8 cellular contexts compared by ENCODE assay signal in the genomic region with DNA sequence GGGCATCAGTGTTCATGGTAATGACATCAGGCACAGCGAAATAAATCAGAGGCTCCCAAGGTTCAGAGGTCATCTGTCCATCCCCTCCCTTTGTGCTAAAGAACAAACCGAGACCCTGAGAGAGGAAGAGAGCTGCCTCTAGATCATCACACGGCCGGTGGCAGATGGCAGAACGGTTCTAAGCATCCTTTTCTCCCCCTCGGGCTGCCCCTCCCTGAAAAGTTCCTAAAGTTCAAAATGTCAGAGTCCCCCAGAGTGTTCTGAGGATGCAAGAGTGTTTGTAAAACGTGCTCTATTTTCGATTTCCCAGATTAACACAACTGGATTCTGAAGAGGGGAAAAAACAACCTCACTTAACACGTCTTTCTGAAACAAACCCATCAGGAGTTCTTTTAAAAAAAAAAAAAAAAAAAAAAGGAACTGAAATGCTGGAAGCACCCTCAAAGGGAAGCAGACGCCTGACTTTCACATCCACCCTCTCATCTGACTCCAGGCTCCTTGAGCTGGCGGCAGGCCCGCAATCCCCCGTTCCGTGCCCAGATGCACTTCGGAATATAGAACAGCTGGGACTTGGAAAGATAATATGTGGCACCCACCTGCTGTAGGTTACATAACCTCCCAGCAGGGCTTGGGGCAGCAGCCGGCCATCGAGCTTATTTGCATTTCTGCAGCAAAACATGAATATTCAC.
A peak's percentile ranks its signal among the peaks of the same experiment; 100 is the strongest.
DNase-seq lines count a peak whose midpoint lies in the region; ATAC-seq and TF ChIP-seq lines count a peak whose summit lies in the region.

No MANE protein-coding gene starts in this region.

- TF ChIP-seq CTCF in RWPE1 (conservative IDR thresholded peaks at IDR 0.05; ENCODE audit: low read depth) (no peak), parathyroid adenoma (IDR thresholded peaks at IDR 0.05) (no peak)

- H3K9ac ChIP-seq in parathyroid adenoma = no peak overlapping the region

- H3K4me1 ChIP-seq in parathyroid adenoma = peaks cover 6% of the 10 kb centered on the region

- no peak overlapping the region for H3K4me3 ChIP-seq in parathyroid adenoma (ENCODE audit: low read depth, low read length)

- peak overlapping the region; percentile 46 for H3K4me2 ChIP-seq in parathyroid adenoma (ENCODE audit: low read length)

- CTCF ChIA-PET in RWPE1 (lab: Yijun Ruan, JAX) = interaction anchor here (0.8 kb wide), 1 partner anchor 1045 kb away, joined by 5 read pairs; no protein-coding TSS in a partner anchor

- H3K36me3 ChIP-seq in parathyroid adenoma (ENCODE audit: control insufficient read depth, insufficient read depth, low read length) = no peaks in the 10 kb centered on the region

- DNase-seq in activated effector memory CD4-positive, alpha-beta T cell treated with anti-CD3 and anti-CD28 coated beads, Interleukin-2, amount 50 U/mL, for 16 hours = peak; percentile 38
- no peak for DNase-seq in activated effector memory CD4-positive, alpha-beta T cell treated with Interleukin-2 at 50 U/mL for 16 hours
- DNase-seq in RWPE1 (ENCODE audit: low spot score) (no peak), globus pallidus (ENCODE audit: low spot score) (peak; percentile 38), NCI-H128 (lab: John Stamatoyannopoulos, UW; ENCODE audit: unreplicated experiment) (no peak)
- no peak for DNase-seq in stimulated activated CD4-positive, alpha-beta T cell treated with anti-CD3 and anti-CD28 coated beads, Interleukin-12 subunit alpha, Interleukin-12 subunit beta, amount 100 ng/mL, for 4 hours

- no peaks in the 10 kb centered on the region for H3K79me2 ChIP-seq in parathyroid adenoma

- no peak for ATAC-seq in HG02973 (IDR thresholded peaks at IDR 0.05; ENCODE audit: unreplicated experiment)

- H3K27ac ChIP-seq in RWPE1 = peak overlapping the region; percentile 64
- no peak overlapping the region for H3K27ac ChIP-seq in parathyroid adenoma

- H2AFZ ChIP-seq in parathyroid adenoma = peak overlapping the region; percentile 56

- POLR2A ChIA-PET in RWPE1 (lab: Yijun Ruan, JAX; ENCODE audit: low non-redundant PET) = no interaction called here

- H3K27me3 ChIP-seq in parathyroid adenoma (ENCODE audit: control insufficient read depth, insufficient read depth, low read length) = no peaks in the 10 kb centered on the region

- H3K9me3 ChIP-seq in parathyroid adenoma (ENCODE audit: control insufficient read depth, low read length) = no peaks in the 10 kb centered on the region

Comparison
In these comparisons a context has a peak if more than half of its experiments do, and no peak if none do; other contexts are left out.
1. DNase-seq: peak in activated effector memory CD4-positive, alpha-beta T cell treated with anti-CD3 and anti-CD28 coated beads, Interleukin-2, amount 50 U/mL, for 16 hours (single experiment) and globus pallidus (single experiment); none in activated effector memory CD4-positive, alpha-beta T cell treated with Interleukin-2 at 50 U/mL for 16 hours (single experiment), RWPE1 (single experiment), stimulated activated CD4-positive, alpha-beta T cell treated with anti-CD3 and anti-CD28 coated beads, Interleukin-12 subunit alpha, Interleukin-12 subunit beta, amount 100 ng/mL, for 4 hours (single experiment) and NCI-H128 (single experiment).